Comparison of ENCODE assay signal across 3 cellular contexts in the genomic region with DNA sequence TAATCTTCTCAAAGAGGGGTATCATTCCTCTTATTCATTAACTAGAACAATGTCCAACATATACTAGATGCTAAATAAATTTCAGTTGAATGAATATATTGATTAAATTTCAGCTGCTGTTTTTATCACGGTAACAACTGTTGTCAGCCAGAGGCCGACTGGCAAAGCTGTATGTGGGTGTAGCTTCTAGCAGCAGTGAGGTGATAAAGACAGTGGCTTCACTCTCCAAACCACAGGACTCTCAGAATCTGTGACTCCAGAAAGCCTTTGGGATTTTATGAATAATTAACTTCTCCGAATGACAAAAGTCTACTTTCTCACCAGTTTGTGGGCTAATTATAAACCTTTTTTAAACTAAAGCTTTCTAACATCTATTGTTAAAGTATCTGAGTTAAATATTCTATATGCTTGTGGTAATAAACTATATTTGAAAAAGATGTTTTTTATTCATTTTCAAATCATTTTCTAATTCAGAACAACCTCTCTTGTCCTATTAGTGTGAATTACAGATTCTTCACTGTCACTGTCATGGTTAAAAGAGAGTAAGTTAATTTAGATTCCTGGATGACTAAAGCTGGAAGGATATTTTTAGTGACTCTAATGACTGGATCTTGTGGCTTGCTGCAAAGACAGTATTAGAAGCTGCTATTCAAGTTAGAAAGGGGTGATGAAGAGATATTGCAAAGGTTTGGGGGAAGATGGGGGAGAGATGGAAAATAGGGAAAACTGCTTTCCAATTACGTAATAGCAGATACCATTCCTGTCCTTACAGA.
TF ChIP-seq lines count a peak whose summit lies in the region.

No MANE protein-coding gene starts in this region.

TF ChIP-seq in SK-N-SH treated with all-trans-retinoic acid at 6 μM for 48 hours, 23 proteins besides CTCF, POLR2A, EP300 and RAD21:
- no peak for TF ChIP-seq SNAI2 (CRISPR knock-in tag; IDR thresholded peaks at IDR 0.05)
- peak; percentile 30; the same call in 1 of the 2 replicates for TF ChIP-seq ISL1 (CRISPR knock-in tag; IDR thresholded peaks at IDR 0.05)
- TF ChIP-seq PPARA (CRISPR knock-in tag; IDR thresholded peaks at IDR 0.05; ENCODE audit: borderline replicate concordance) = no peak
- TF ChIP-seq RARB (CRISPR knock-in tag; IDR thresholded peaks at IDR 0.05) = no peak

TF ChIP-seq in SK-N-SH, 30 proteins besides CTCF, POLR2A, EP300 and RAD21:
- TF ChIP-seq TAF1 (IDR thresholded peaks at IDR 0.05; ENCODE audit: borderline replicate concordance, low read depth, low read length) (no peak), POLR2AphosphoS5 (IDR thresholded peaks at IDR 0.05; ENCODE audit: low read depth, low read length) (no peak), GABPA (IDR thresholded peaks at IDR 0.05; ENCODE audit: low read depth) (no peak), SMC3 (IDR thresholded peaks at IDR 0.05; ENCODE audit: low read depth, low read length) (no peak), FOSL2 (IDR thresholded peaks at IDR 0.05; ENCODE audit: borderline replicate concordance, low read depth) (no peak), RCOR1 (IDR thresholded peaks at IDR 0.05; ENCODE audit: low read length) (no peak), CHD2 (IDR thresholded peaks at IDR 0.05; ENCODE audit: low read length, partially characterized antibody) (no peak), GATA2 (CRISPR knock-in tag; IDR thresholded peaks at IDR 0.05) (no peak), RFX5 (IDR thresholded peaks at IDR 0.05; ENCODE audit: low read length) (no peak), SIN3A (IDR thresholded peaks at IDR 0.05; ENCODE audit: borderline replicate concordance, low read depth, low read length) (no peak), NFIC (IDR thresholded peaks at IDR 0.05; ENCODE audit: borderline replicate concordance) (no peak)
- TF ChIP-seq, protein P1, sequence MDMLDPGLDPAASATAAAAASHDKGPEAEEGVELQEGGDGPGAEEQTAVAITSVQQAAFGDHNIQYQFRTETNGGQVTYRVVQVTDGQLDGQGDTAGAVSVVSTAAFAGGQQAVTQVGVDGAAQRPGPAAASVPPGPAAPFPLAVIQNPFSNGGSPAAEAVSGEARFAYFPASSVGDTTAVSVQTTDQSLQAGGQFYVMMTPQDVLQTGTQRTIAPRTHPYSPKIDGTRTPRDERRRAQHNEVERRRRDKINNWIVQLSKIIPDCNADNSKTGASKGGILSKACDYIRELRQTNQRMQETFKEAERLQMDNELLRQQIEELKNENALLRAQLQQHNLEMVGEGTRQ (IDR thresholded peaks at IDR 0.05; ENCODE audit: borderline replicate concordance, low read depth, low read length) = no peak
- TF ChIP-seq, protein P2, sequence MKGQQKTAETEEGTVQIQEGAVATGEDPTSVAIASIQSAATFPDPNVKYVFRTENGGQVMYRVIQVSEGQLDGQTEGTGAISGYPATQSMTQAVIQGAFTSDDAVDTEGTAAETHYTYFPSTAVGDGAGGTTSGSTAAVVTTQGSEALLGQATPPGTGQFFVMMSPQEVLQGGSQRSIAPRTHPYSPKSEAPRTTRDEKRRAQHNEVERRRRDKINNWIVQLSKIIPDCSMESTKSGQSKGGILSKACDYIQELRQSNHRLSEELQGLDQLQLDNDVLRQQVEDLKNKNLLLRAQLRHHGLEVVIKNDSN (IDR thresholded peaks at IDR 0.05; ENCODE audit: borderline replicate concordance, low read depth) = no peak
- TF ChIP-seq, protein P3, sequence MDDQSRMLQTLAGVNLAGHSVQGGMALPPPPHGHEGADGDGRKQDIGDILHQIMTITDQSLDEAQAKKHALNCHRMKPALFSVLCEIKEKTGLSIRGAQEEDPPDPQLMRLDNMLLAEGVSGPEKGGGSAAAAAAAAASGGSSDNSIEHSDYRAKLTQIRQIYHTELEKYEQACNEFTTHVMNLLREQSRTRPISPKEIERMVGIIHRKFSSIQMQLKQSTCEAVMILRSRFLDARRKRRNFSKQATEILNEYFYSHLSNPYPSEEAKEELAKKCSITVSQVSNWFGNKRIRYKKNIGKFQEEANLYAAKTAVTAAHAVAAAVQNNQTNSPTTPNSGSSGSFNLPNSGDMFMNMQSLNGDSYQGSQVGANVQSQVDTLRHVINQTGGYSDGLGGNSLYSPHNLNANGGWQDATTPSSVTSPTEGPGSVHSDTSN (IDR thresholded peaks at IDR 0.05) = no peak
- TF ChIP-seq, protein P4, sequence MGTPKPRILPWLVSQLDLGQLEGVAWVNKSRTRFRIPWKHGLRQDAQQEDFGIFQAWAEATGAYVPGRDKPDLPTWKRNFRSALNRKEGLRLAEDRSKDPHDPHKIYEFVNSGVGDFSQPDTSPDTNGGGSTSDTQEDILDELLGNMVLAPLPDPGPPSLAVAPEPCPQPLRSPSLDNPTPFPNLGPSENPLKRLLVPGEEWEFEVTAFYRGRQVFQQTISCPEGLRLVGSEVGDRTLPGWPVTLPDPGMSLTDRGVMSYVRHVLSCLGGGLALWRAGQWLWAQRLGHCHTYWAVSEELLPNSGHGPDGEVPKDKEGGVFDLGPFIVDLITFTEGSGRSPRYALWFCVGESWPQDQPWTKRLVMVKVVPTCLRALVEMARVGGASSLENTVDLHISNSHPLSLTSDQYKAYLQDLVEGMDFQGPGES (IDR thresholded peaks at IDR 0.05; ENCODE audit: low read depth, low read length) = no peak
- TF ChIP-seq, protein P5, sequence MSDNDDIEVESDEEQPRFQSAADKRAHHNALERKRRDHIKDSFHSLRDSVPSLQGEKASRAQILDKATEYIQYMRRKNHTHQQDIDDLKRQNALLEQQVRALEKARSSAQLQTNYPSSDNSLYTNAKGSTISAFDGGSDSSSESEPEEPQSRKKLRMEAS (IDR thresholded peaks at IDR 0.05; ENCODE audit: low read depth) = no peak
TF ChIP-seq in SK-N-SH: peak in this region for 0.

TF ChIP-seq in GM12878, 131 proteins besides CTCF, POLR2A, EP300 and RAD21:
- no peak for TF ChIP-seq MTA2 (IDR thresholded peaks at IDR 0.05; ENCODE audit: low read depth)
- TF ChIP-seq IKZF1 (conservative IDR thresholded peaks at IDR 0.05) = 0 out of 2 replicates have a peak, but pooled peaks have one; percentile 7
TF ChIP-seq in GM12878: peak in this region for 1.
